Comparison of ENCODE assay signal across 22 cellular contexts in the genomic region with DNA sequence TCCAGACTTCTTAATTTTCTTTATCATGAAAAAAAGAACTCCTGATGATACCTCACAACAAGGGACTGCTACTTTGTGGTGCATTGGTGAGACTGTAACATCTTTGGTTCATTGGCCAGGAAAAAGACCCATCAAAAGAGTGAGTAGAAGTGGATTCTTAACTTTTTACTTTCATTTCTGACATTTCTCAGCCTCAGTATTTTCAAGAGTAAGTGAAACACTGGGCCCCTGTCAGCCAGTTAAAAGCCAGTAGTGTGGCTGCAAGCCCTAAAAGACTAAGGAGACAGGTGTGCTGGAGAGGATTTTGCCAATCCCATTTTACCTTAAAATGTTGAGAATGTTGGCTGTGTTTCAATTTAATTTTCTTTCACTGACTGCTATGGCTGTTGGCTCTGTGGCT. TPM values are rescaled to one million over a fixed set of nuclear protein-coding genes. Genes with fewer than 3 reads are reported as not detected.
"Had no signal": no experiment of that assay in that cellular context is flagged by ENCODE, and none has a peak within 500 bp of the region (broad histone marks: within the 10 kb centered on the region; RNA-seq: fewer than 3 reads in every experiment).

No MANE protein-coding gene starts in this region.

- H3K27ac ChIP-seq: cardiac muscle cell, epithelial cell of prostate, gastrocnemius medialis, heart left ventricle, left lung, ovary, right lobe of liver, tibial nerve, uterus had no signal

- H3K4me3 Mint-ChIP-seq: activated T-helper 1 cell treated with anti-CD3 and anti-CD28 coated beads, Interleukin-12 subunit alpha, Interleukin-12 subunit beta, Interleukin-2, Interleukin-4 antibody, amounts not matched to agents 30 ng/mL and 10 ng/mL and 1 ng/mL, durations not matched to agents 14 hours and 24 hours and 36 hours; neural crest cell had no signal

- H3K9me3 Mint-ChIP-seq: activated T-helper 1 cell treated with anti-CD3 and anti-CD28 coated beads, Interleukin-12 subunit alpha, Interleukin-12 subunit beta, Interleukin-2, Interleukin-4 antibody, amounts not matched to agents 30 ng/mL and 10 ng/mL and 1 ng/mL, durations not matched to agents 14 hours and 24 hours and 36 hours; neural crest cell had no signal

- H3K27ac Mint-ChIP-seq: activated T-helper 1 cell treated with anti-CD3 and anti-CD28 coated beads, Interleukin-12 subunit alpha, Interleukin-12 subunit beta, Interleukin-2, Interleukin-4 antibody, amounts not matched to agents 30 ng/mL and 10 ng/mL and 1 ng/mL, durations not matched to agents 14 hours and 24 hours and 36 hours had no signal

- H3K36me3 ChIP-seq: cardiac muscle cell, gastrocnemius medialis, heart left ventricle, left lung, ovary, right lobe of liver, tibial nerve, uterus had no signal

- H3K4me1 Mint-ChIP-seq: neural crest cell had no signal

- DNase-seq: activated CD4-positive, CD25-positive, alpha-beta regulatory T cell treated with anti-CD3 and anti-CD28 coated beads, Interleukin-2, amount 50 U/mL, for 72 hours; activated CD8-positive, alpha-beta memory T cell treated with anti-CD3 and anti-CD28 coated beads, Interleukin-2, amount 50 U/mL, for 48 hours; activated naive CD4-positive, alpha-beta T cell treated with Interleukin-2 at 50 U/mL for 16 hours; gastrocnemius medialis; heart left ventricle; islet precursor cell; left lung; mammary epithelial cell; ovary; right lobe of liver; stimulated activated CD4-positive, alpha-beta T cell treated with anti-CD3 and anti-CD28 coated beads, Interleukin-4, amount 100 ng/mL, for 4 hours; stimulated activated CD8-positive, alpha-beta memory T cell treated with anti-CD3 and anti-CD28 coated beads, Interleukin-4, amount 100 ng/mL, for 48 hours; stimulated activated naive CD4-positive, alpha-beta T cell treated with Interleukin-2 at 50 U/mL for 16 hours; substantia nigra; uterus had no signal

- ATAC-seq: gastrocnemius medialis, heart left ventricle, left lung, right lobe of liver had no signal

- H3K9me3 ChIP-seq: gastrocnemius medialis, heart left ventricle, left lung, ovary, right lobe of liver, tibial nerve, uterus had no signal

RNA-seq across cellular contexts. Expression of gene EIF1AY, which starts 36.6 kb away (rescaled TPM):
- total RNA-seq: cardiac muscle cell, dermis microvascular lymphatic vessel endothelial cell, mammary epithelial cell, neural crest cell, ovary, smooth muscle cell, uterus had no signal
